ENCODE assay signal across 8 cellular contexts in genomic region chr7:103343332-103343731, GRCh38. TPM values are rescaled to one million over a fixed set of nuclear protein-coding genes. Genes with fewer than 3 reads are reported as not detected.
DNase-seq lines count a peak whose midpoint lies in the region; ATAC-seq and TF ChIP-seq lines count a peak whose summit lies in the region.

No MANE protein-coding gene starts in this region.

- H3K36me3 ChIP-seq in upper lobe of left lung, result peaks cover 0 to 38% (median 17%) of the 10 kb centered on the region in 4 donors

- peak overlapping the region in 2 of 4 donors; percentile 89 to 92 for H3K27ac ChIP-seq in upper lobe of left lung

- H3K36me3 Mint-ChIP-seq in activated naive CD4-positive, alpha-beta T cell treated with anti-CD3 and anti-CD28 coated beads, Interleukin-2, amount 50 U/mL, for 24 hours, result peaks cover 26% of the 10 kb centered on the region
- H3K36me3 Mint-ChIP-seq in memory B cell, result peaks cover 22% of the 10 kb centered on the region

- DNase-seq in activated naive CD4-positive, alpha-beta T cell treated with anti-CD3 and anti-CD28 coated beads, Interleukin-2, amount 50 U/mL, for 16 hours, result no peak
- DNase-seq in astrocyte of the cerebellum (ENCODE audit: low read depth), result no peak
- no peak for DNase-seq in memory B cell (ENCODE audit: low spot score in 2 of 2)
- no peak for DNase-seq in upper lobe of left lung
- DNase-seq in OCI-M1 (lab: John Stamatoyannopoulos, UW), result no peak
- no peak for DNase-seq in GM13977 (ENCODE audit: low spot score)
- DNase-seq in middle frontal gyrus (ENCODE audit: extremely low spot score, low spot score), result no peak

- no peak for TF ChIP-seq EP300 in upper lobe of left lung (IDR thresholded peaks at IDR 0.05)

- H3K4me3 ChIP-seq in astrocyte of the cerebellum (ENCODE audit: low read depth, low read length), result peak overlapping the region; percentile 81
- H3K4me3 ChIP-seq in upper lobe of left lung, result peak overlapping the region in 3 of 4 donors; percentile 84 to 98 (median 96)

- peak overlapping the region; percentile 99 for H3K27ac Mint-ChIP-seq in activated naive CD4-positive, alpha-beta T cell treated with anti-CD3 and anti-CD28 coated beads, Interleukin-2, amount 50 U/mL, for 24 hours
- peak overlapping the region; percentile 99 for H3K27ac Mint-ChIP-seq in memory B cell

- peaks cover 53% of the 10 kb centered on the region for H3K4me1 Mint-ChIP-seq in activated naive CD4-positive, alpha-beta T cell treated with anti-CD3 and anti-CD28 coated beads, Interleukin-2, amount 50 U/mL, for 24 hours
- H3K4me1 Mint-ChIP-seq in memory B cell, result peaks cover 22% of the 10 kb centered on the region

- ATAC-seq in memory B cell (ENCODE audit: low read depth) (no peak), upper lobe of left lung (ENCODE audit: low FRiP score in 2 of 2) (no peak)

- TF ChIP-seq POLR2A in upper lobe of left lung (IDR thresholded peaks at IDR 0.05), result no peak

- no peaks in the 10 kb centered on the region for H3K9me3 Mint-ChIP-seq in activated naive CD4-positive, alpha-beta T cell treated with anti-CD3 and anti-CD28 coated beads, Interleukin-2, amount 50 U/mL, for 24 hours
- H3K9me3 Mint-ChIP-seq in memory B cell, result no peaks in the 10 kb centered on the region

- peak overlapping the region; percentile 98 for H3K4me3 Mint-ChIP-seq in activated naive CD4-positive, alpha-beta T cell treated with anti-CD3 and anti-CD28 coated beads, Interleukin-2, amount 50 U/mL, for 24 hours
- H3K4me3 Mint-ChIP-seq in memory B cell, result peak overlapping the region; percentile 99

- no peaks in the 10 kb centered on the region for H3K27me3 ChIP-seq in upper lobe of left lung

- H3K9me3 ChIP-seq in upper lobe of left lung, result no peaks in the 10 kb centered on the region

- TF ChIP-seq CTCF in astrocyte of the cerebellum (IDR thresholded peaks at IDR 0.05; ENCODE audit: low read depth, low read length, missing control alignments) (no peak), upper lobe of left lung (IDR thresholded peaks at IDR 0.05) (no peak), GM13977 (IDR thresholded peaks at IDR 0.05; ENCODE audit: extremely low read depth, insufficient read depth, missing control alignments) (no peak)

- H3K4me1 ChIP-seq in upper lobe of left lung, result peaks cover 30 to 45% (median 35%) of the 10 kb centered on the region in 4 donors

- in situ Hi-C loops in astrocyte of the cerebellum (cut with HindIII; ENCODE audit: low sequenced_read_pairs), result loop anchor here (5.0 kb wide), 1 partner anchor 36 kb away; no protein-coding TSS in a partner anchor
- in situ Hi-C loops in GM13977 (cut with MboI; ENCODE audit: low pct_unique_long_range_greater_than_20kb, low sequenced_read_pairs, unreplicated experiment), result no loop called here

- H3K27me3 Mint-ChIP-seq in activated naive CD4-positive, alpha-beta T cell treated with anti-CD3 and anti-CD28 coated beads, Interleukin-2, amount 50 U/mL, for 24 hours, result no peaks in the 10 kb centered on the region
- H3K27me3 Mint-ChIP-seq in memory B cell, result no peaks in the 10 kb centered on the region

RNA-seq across cellular contexts. Expression of gene DNAJC2, which starts 1.2 kb away (rescaled TPM):
- total RNA-seq in upper lobe of left lung, result 10 to 100 TPM; 13.1 to 30.4 (median 16.6) TPM

RNA-seq across cellular contexts. Expression of gene PSMC2, which starts 4.1 kb away (rescaled TPM):
- total RNA-seq in upper lobe of left lung, result 100 to 1,000 TPM in 2 of 6 donors, 10 to 100 TPM in 4; 26.2 to 114 (median 91.8) TPM

RNA-seq across cellular contexts. Expression of gene PMPCB, which starts 46.1 kb away (rescaled TPM):
- 10 to 100 TPM; 24.9 to 53.2 (median 41.8) TPM for total RNA-seq in upper lobe of left lung
